In the genomic region with DNA sequence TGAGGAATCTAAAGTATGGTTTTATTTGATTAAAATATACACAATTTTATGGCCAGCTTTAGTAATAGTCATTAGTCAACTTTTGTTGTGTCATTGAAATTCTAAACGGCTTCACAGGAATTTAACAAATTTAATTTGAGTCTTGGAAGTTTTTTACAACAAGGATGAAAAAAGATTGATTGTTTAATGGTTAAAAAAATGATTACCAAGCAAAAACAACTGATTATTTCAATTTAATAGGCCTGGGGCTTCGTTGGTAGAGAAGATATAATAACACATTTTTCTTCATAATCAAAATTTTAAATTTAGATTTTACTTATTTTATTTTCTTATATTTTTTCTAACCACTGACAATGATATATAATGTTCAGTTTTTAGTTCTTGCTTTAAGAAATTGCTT, we compare ENCODE assay signal across 26 cellular contexts. TPM values are rescaled to one million over a fixed set of nuclear protein-coding genes. Genes with fewer than 3 reads are reported as not detected.
"Had no signal": no experiment of that assay in that cellular context is flagged by ENCODE, and none has a peak within 500 bp of the region (broad histone marks: within the 10 kb centered on the region; RNA-seq: fewer than 3 reads in every experiment).

No MANE protein-coding gene starts in this region.

- DNase-seq: effector CD8-positive, alpha-beta T cell; endodermal cell; foreskin keratinocyte; glutamatergic neuron; heart right ventricle; hippocampal formation; immature natural killer cell; islet precursor cell; left ventricle myocardium superior; lower lobe of right lung; naive thymus-derived CD8-positive, alpha-beta T cell; nephron progenitor cell; nucleus accumbens; psoas muscle; right cardiac atrium; spleen; stimulated activated CD4-positive, alpha-beta T cell treated with anti-CD3 and anti-CD28 coated beads, Interleukin-4, amount 100 ng/mL, for 4 hours; stimulated activated naive CD8-positive, alpha-beta T cell treated with anti-CD3 and anti-CD28 coated beads, Interleukin-15, Interleukin-2, amounts not matched to agents 100 U/mL and 50 U/mL, for 24 hours; upper lobe of left lung had no signal

- H3K9me3 ChIP-seq: heart right ventricle, lower lobe of right lung, psoas muscle, spleen, thoracic aorta, tibial nerve, upper lobe of left lung had no signal

- ATAC-seq: esophagus mucosa; foreskin keratinocyte; heart right ventricle; left ventricle myocardium superior; lower lobe of right lung; naive thymus-derived CD8-positive, alpha-beta T cell; psoas muscle; right cardiac atrium; stimulated activated memory B cell treated with anti-CD40 and anti-IgM and Interleukin-4, amounts not matched to agents 10 μg/mL and 1 μg/mL and 100 μg/mL, for 72 hours; stimulated activated naive CD8-positive, alpha-beta T cell treated with anti-CD3 and anti-CD28 coated beads, Interleukin-15, Interleukin-2, amounts not matched to agents 100 U/mL and 50 U/mL, for 24 hours had no signal

- H3K27ac ChIP-seq: epithelial cell of prostate, foreskin keratinocyte, heart right ventricle, lower lobe of right lung, psoas muscle, skin epidermis, spleen, thoracic aorta, tibial nerve, upper lobe of left lung had no signal

- H3K4me3 ChIP-seq: heart right ventricle, lower lobe of right lung, psoas muscle, skin epidermis, spleen, thoracic aorta, tibial nerve, upper lobe of left lung had no signal

- H3K27me3 ChIP-seq: tibial nerve had no signal

- FAIRE-seq: urothelium cell line had no signal

- H3K36me3 ChIP-seq: heart right ventricle, lower lobe of right lung, thoracic aorta, upper lobe of left lung had no signal

- H3K4me1 ChIP-seq: foreskin keratinocyte, psoas muscle, tibial nerve had no signal

RNA-seq across cellular contexts. Expression of a gene that starts 4.4 kb away (rescaled TPM):
- polyA plus RNA-seq: immature natural killer cell; naive thymus-derived CD8-positive, alpha-beta T cell had no signal
